Comparison of ENCODE assay signal across 10 cellular contexts in the genomic region with DNA sequence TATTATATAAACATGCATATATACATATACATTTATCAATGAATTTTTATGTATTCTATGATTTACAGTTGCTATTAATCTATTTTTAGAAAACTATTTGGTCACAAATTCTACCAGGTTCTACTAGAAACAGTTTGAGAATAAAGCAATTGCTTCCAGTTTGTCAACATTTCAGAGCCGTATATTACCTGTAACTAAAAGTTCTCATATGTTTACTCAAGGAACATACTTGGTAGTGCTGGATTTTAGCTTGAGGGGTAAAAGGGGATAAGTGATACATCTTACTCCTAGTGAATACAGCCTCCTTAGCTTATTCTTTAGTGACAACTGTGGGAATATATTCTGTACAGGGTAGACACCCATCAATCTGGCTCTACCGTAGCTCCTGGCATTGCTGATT.
"Had no signal": no experiment of that assay in that cellular context is flagged by ENCODE, and none has a peak within 500 bp of the region (broad histone marks: within the 10 kb centered on the region; RNA-seq: fewer than 3 reads in every experiment).

No MANE protein-coding gene starts in this region.

- ATAC-seq: HCT116, K562 had no signal

- H3K9me3 ChIP-seq: HAP-1 had no signal

- H3K36me3 ChIP-seq: HAP-1 had no signal

- H3K4me3 ChIP-seq: GM23248, HAP-1, K562 had no signal

- H3K27ac Mint-ChIP-seq: HFFc6 had no signal

- H3K27ac ChIP-seq: GM23248 had no signal

- H3K4me3 Mint-ChIP-seq: HFFc6 had no signal

- FAIRE-seq: HTR-8/SVneo, K562 had no signal

- H3K4me1 ChIP-seq: HAP-1 had no signal

- DNase-seq: GM23248, GOT3, H7, HFFc6, IMR-90, KG1 had no signal
